ENCODE assay signal across 9 cellular contexts in the genomic region with DNA sequence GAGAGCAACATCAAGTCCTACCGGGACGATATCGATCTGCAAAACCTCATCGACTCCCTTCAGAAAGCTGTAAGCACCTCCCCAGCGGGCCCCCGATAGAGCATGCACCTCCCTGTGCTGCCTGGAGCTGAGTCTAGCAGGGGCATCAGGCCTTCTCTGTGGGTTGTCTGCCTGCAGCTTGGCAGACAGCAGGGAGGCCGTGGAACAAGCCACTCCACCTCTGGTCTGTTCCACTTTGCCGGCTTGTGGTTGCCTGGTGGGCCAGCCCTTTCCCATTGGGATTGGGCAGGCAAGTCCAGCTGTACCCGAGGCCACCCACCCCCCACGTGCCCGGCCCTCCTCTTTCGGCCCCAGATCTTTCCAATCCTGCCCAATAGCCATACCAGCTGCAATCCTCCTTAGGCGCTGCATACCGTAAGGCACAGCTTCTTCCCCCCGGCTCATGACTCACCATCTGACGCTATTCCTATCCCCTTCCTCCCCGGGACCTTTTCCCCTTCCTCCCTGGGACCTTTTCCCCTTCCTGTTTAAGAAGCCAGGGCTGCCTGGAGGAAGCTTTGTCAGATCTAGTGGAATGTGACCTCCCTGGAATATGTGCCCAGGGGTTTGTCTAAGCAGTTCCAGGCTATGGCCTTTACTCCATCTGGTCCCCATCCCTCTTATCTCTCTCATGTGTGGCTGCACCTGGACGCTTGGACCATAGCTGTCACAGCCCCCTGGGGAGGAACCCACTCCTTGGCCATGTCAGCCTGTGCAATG. TPM values are rescaled to one million over a fixed set of nuclear protein-coding genes. Genes with fewer than 3 reads are reported as not detected.
DNase-seq lines count a peak whose midpoint lies in the region; FAIRE-seq and TF ChIP-seq lines count a peak whose summit lies in the region.
"Had no signal": no experiment of that assay in that cellular context is flagged by ENCODE, and none has a peak within 500 bp of the region (broad histone marks: within the 10 kb centered on the region; RNA-seq: fewer than 3 reads in every experiment).

No MANE protein-coding gene starts in this region.

- no peak overlapping the region for H2AFZ ChIP-seq in mammary epithelial cell (ENCODE audit: low read depth, low read length)

- BruUV-seq in MCF 10A (replicated peaks; lab: Mats Ljungman, UMichigan) (no TSS peak), mammary epithelial cell (replicated peaks; lab: Mats Ljungman, UMichigan) (no TSS peak)

- peaks cover 69% of the 10 kb centered on the region for H3K36me3 Mint-ChIP-seq in MCF 10A (ENCODE audit: insufficient read depth, unreplicated experiment)
- H3K36me3 Mint-ChIP-seq in chondrocyte (ENCODE audit: low read depth), result peaks cover 9% of the 10 kb centered on the region

- H4K20me1 ChIP-seq in mammary epithelial cell (ENCODE audit: insufficient read depth, low read length), result no peaks in the 10 kb centered on the region

- H3K4me1 Mint-ChIP-seq in MCF 10A (ENCODE audit: insufficient read depth, unreplicated experiment), result peaks cover 37% of the 10 kb centered on the region
- H3K4me1 Mint-ChIP-seq in chondrocyte (ENCODE audit: low read depth), result peaks cover 43% of the 10 kb centered on the region

- POLR2A ChIA-PET in MCF 10A (lab: Yijun Ruan, JAX), result interaction anchor here (0.5 to 2.2 kb wide), 7 partner anchors 10 to 115 kb away, joined by 3 to 8 read pairs (median 3); no protein-coding TSS in a partner anchor

- in situ Hi-C loops in mammary epithelial cell (cut with MboI; ENCODE audit: low sequenced_read_pairs in 2 of 2), result no loop called here

- CTCF ChIA-PET in MCF 10A (lab: Yijun Ruan, JAX), result interaction anchor here (0.6 to 21.4 kb wide), 9 partner anchors 10 to 510 kb away, joined by 3 to 923 read pairs (median 3); a partner anchor contains a TSS
- CTCF ChIA-PET in mammary epithelial cell (lab: Charles Lee; ENCODE audit: low non-redundant PET), result no interaction called here

- no peak for TF ChIP-seq CTCF in MCF 10A (IDR thresholded peaks at IDR 0.05; ENCODE audit: unreplicated experiment)
- no peak for TF ChIP-seq CTCF in mammary epithelial cell (conservative IDR thresholded peaks at IDR 0.05 in 1 of 2, IDR thresholded peaks at IDR 0.05 in 1 of 2; ENCODE audit: extremely low read depth in 1 of 2, insufficient read depth in 1 of 2, low read depth in 1 of 2, low read length in 2 of 2)
- TF ChIP-seq CTCF in chondrocyte (IDR thresholded peaks at IDR 0.05), result no peak
- no peak for TF ChIP-seq CTCF in liver (IDR thresholded peaks at IDR 0.05; ENCODE audit: low read depth, low read length, missing input control)
- no peak for TF ChIP-seq CTCF in testis (IDR thresholded peaks at IDR 0.05)

- no peaks in the 10 kb centered on the region for H3K27me3 Mint-ChIP-seq in MCF 10A (ENCODE audit: insufficient read depth, unreplicated experiment)
- no peaks in the 10 kb centered on the region for H3K27me3 Mint-ChIP-seq in chondrocyte (ENCODE audit: low read depth)

- H3K27ac ChIP-seq in mammary epithelial cell (ENCODE audit: insufficient read depth, low read depth, low read length), result no peak overlapping the region
- H3K27ac ChIP-seq in liver (ENCODE audit: low read depth in 1 of 2, low read length in 2 of 2), result peak overlapping the region; percentile 13 to 56
- no peak overlapping the region for H3K27ac ChIP-seq in testis

- H3K27me3 ChIP-seq in mammary epithelial cell (ENCODE audit: insufficient read depth, low read length), result no peaks in the 10 kb centered on the region
- H3K27me3 ChIP-seq in liver (ENCODE audit: control insufficient read depth in 4 of 4, insufficient read depth in 4 of 4, low read length in 3 of 4), result no peaks in the 10 kb centered on the region
- H3K27me3 ChIP-seq in testis, result no peaks in the 10 kb centered on the region
- H3K27me3 ChIP-seq: BE2C had no signal

- H3K36me3 ChIP-seq in mammary epithelial cell (ENCODE audit: insufficient read depth, low read length) (peaks cover 26% of the 10 kb centered on the region), liver (ENCODE audit: control insufficient read depth in 4 of 4, insufficient read depth in 3 of 4, low read depth in 1 of 4, low read length in 3 of 4) (peaks cover 9 to 33% (median 27%) of the 10 kb centered on the region in 4 donors), testis (ENCODE audit: low read depth, missing control alignments) (no peaks in the 10 kb centered on the region)
- H3K36me3 ChIP-seq: BE2C had no signal

- H3K4me1 ChIP-seq in mammary epithelial cell (ENCODE audit: insufficient read depth, low read length) (peaks cover 34% of the 10 kb centered on the region), liver (ENCODE audit: control insufficient read depth in 4 of 4, insufficient read depth in 4 of 4, low read length in 3 of 4) (peaks cover 8 to 10% (median 10%) of the 10 kb centered on the region in 4 donors), testis (peaks cover 13% of the 10 kb centered on the region)
- H3K4me1 ChIP-seq: BE2C had no signal

- H3K9ac ChIP-seq in mammary epithelial cell (ENCODE audit: insufficient read depth, low read length) (no peak overlapping the region), liver (ENCODE audit: low read depth in 1 of 2, low read length in 2 of 2) (no peak overlapping the region)

- H3K79me2 ChIP-seq in mammary epithelial cell (ENCODE audit: insufficient read depth, low read length), result peaks cover 44% of the 10 kb centered on the region

- H3K27ac Mint-ChIP-seq in MCF 10A (ENCODE audit: low read depth, unreplicated experiment) (peak overlapping the region; percentile 31), chondrocyte (ENCODE audit: unreplicated experiment) (peak overlapping the region; percentile 86)

- H3K4me3 Mint-ChIP-seq in MCF 10A (ENCODE audit: unreplicated experiment), result no peak overlapping the region
- peak overlapping the region; percentile 19 for H3K4me3 Mint-ChIP-seq in chondrocyte (ENCODE audit: unreplicated experiment)

- H3K9me3 ChIP-seq in mammary epithelial cell (replicated peaks; ENCODE audit: insufficient read depth, low read length), result no peaks in the 10 kb centered on the region
- no peaks in the 10 kb centered on the region for H3K9me3 ChIP-seq in liver (ENCODE audit: control insufficient read depth in 4 of 4, low read length in 3 of 4)
- no peaks in the 10 kb centered on the region for H3K9me3 ChIP-seq in testis
- H3K9me3 ChIP-seq: BE2C had no signal

- FAIRE-seq in urothelium cell line (lab: Jason Lieb, UNC), result peak; percentile 76

- H3K9me3 Mint-ChIP-seq in MCF 10A (ENCODE audit: unreplicated experiment) (no peaks in the 10 kb centered on the region), chondrocyte (ENCODE audit: low read depth) (no peaks in the 10 kb centered on the region)

- no peak overlapping the region for H3K4me2 ChIP-seq in mammary epithelial cell (ENCODE audit: insufficient read depth, low read depth, low read length)

- DNase-seq in MCF 10A (ENCODE audit: unreplicated experiment) (peak; percentile 81), mammary epithelial cell (no peak), chondrocyte (ENCODE audit: low spot score) (no peak), urothelium cell line (ENCODE audit: low spot score) (peak; percentile 82), testis (no peak), HuH-7.5 (ENCODE audit: low spot score) (no peak), SIG-M5 (lab: John Stamatoyannopoulos, UW) (no peak)
- DNase-seq: BE2C had no signal

- 84% methylated on average over 8 of the region's 18 CpGs for WGBS in mammary epithelial cell (ENCODE audit: low coverage, missing lambda C conversion rate)
- WGBS in liver, result 78% methylated on average over 18 of the region's 18 CpGs
- WGBS in testis, 2 donors, result 78 to 79% methylated on average over 13 to 18 of the region's 18 CpGs

- H3K4me3 ChIP-seq in mammary epithelial cell (replicated peaks in 1 of 3; ENCODE audit: insufficient read depth in 1 of 3, low read depth in 2 of 3, low read length in 3 of 3), result no peak overlapping the region
- no peak overlapping the region for H3K4me3 ChIP-seq in liver (ENCODE audit: low read depth in 1 of 3, low read length in 3 of 3)
- no peak overlapping the region for H3K4me3 ChIP-seq in testis

- peak in 1 of 2 donors; percentile 3 for TF ChIP-seq RAD21 in liver (IDR thresholded peaks at IDR 0.05)

- dilution Hi-C loops in mammary epithelial cell (cut with HindIII; ENCODE audit: low sequenced_read_pairs), result loop anchor here (5.0 kb wide), 3 partner anchors 42 to 82 kb away; no protein-coding TSS in a partner anchor

- intact Hi-C loops in MCF 10A (cut with micrococcal nuclease) (no loop called here), mammary epithelial cell (cut with micrococcal nuclease) (no loop called here), testis (cut with DNase I; ENCODE audit: low total_unique reads) (no loop called here)

- no peak for TF ChIP-seq POLR2A in testis (IDR thresholded peaks at IDR 0.05)

TF ChIP-seq in liver, 16 proteins besides CTCF, POLR2A, EP300 and RAD21 (continues in another document):
- TF ChIP-seq SP1 (IDR thresholded peaks at IDR 0.05) (peak; percentile 17), TAF1 (conservative IDR thresholded peaks at IDR 0.05) (no peak)
- TF ChIP-seq, protein P1, sequence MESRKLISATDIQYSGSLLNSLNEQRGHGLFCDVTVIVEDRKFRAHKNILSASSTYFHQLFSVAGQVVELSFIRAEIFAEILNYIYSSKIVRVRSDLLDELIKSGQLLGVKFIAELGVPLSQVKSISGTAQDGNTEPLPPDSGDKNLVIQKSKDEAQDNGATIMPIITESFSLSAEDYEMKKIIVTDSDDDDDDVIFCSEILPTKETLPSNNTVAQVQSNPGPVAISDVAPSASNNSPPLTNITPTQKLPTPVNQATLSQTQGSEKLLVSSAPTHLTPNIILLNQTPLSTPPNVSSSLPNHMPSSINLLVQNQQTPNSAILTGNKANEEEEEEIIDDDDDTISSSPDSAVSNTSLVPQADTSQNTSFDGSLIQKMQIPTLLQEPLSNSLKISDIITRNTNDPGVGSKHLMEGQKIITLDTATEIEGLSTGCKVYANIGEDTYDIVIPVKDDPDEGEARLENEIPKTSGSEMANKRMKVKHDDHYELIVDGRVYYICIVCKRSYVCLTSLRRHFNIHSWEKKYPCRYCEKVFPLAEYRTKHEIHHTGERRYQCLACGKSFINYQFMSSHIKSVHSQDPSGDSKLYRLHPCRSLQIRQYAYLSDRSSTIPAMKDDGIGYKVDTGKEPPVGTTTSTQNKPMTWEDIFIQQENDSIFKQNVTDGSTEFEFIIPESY (IDR thresholded peaks at IDR 0.05), result no peak

RNA-seq across cellular contexts. Expression of a gene that starts 28.1 kb away (rescaled TPM):
- total RNA-seq in MCF 10A (2022) (not detected in 2 replicates), mammary epithelial cell (under 1 TPM in 1 of 2 donors, not detected in 1; under 0.01 TPM), chondrocyte (0.07 TPM in 1 of 3 replicates, not detected in the others), liver (under 1 TPM in 1 of 2 donors, not detected in 1; 0.19 TPM), testis (1 to 10 TPM in 1 of 2 donors, under 1 TPM in 1; 0.55 to 1.1 TPM)
- polyA plus RNA-seq in mammary epithelial cell (0.02 TPM), liver (not detected), testis (ENCODE audit: insufficient read depth, low read depth, low replicate concordance) (0.22 TPM)
- polyA minus RNA-seq in mammary epithelial cell, result not detected

RNA-seq across cellular contexts. Expression of a gene that starts 55.5 kb away (rescaled TPM):
- 46.9 and 53.7 TPM in 2 replicates for total RNA-seq in MCF 10A (2022)
- 100 to 1,000 TPM in 1 of 2 donors, 10 to 100 TPM in 1; 47.8 to 102 TPM for total RNA-seq in mammary epithelial cell
- 97.2 TPM for polyA plus RNA-seq in mammary epithelial cell
- 85.5 TPM for polyA minus RNA-seq in mammary epithelial cell
- 23.0 to 57.4 TPM (median 53.8 TPM) in 3 replicates for total RNA-seq in chondrocyte
- total RNA-seq in liver, result 10 to 100 TPM; 27.0 to 36.8 TPM
- 10 to 100 TPM; 19.9 to 27.6 TPM for polyA plus RNA-seq in liver
- 10 to 100 TPM; 61.4 to 64.6 TPM for total RNA-seq in testis
- 59.1 TPM for polyA plus RNA-seq in testis (ENCODE audit: insufficient read depth, low read depth, low replicate concordance)

Comparison
In these comparisons a context has a peak if more than half of its experiments do, and no peak if none do; other contexts are left out.
1. DNase-seq: peak in MCF 10A (single experiment) and urothelium cell line (single experiment); none in mammary epithelial cell (single experiment), chondrocyte (single experiment), testis (single experiment), HuH-7.5 (single experiment) and SIG-M5 (single experiment).
2. H3K27ac ChIP-seq: peak in liver (2 of 2); none in mammary epithelial cell (single experiment) and testis (0 of 2).